1 cellular context compared by ENCODE assay signal in the genomic region with DNA sequence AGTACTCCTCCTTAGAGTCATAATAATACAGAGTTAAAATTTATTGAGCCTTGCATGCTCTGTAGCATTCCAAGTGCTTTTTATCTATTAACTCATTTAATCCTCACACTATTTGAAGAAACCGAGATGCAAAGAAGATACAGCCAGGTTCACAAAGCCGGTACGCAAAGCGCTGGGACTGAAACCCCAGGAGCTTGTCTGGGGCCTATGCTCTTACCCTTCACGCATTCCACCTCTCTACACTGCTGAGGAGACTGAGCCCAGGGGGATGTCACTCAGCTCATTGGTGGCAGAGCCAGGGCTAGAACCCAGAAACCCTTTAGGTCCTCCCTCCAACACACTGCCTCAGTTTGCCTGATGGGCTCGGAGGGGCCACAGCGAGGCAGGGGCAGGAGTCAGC.
TF ChIP-seq lines count a peak whose summit lies in the region.

No MANE protein-coding gene starts in this region.

TF ChIP-seq in H1, 55 proteins besides CTCF, POLR2A, EP300 and RAD21:
- TF ChIP-seq RFX5 (IDR thresholded peaks at IDR 0.05; ENCODE audit: borderline replicate concordance, low read depth, low read length) (no peak), SIN3A (conservative IDR thresholded peaks at IDR 0.05 in 1 of 2, IDR thresholded peaks at IDR 0.05 in 1 of 2; ENCODE audit: low read depth in 1 of 2, low read length in 2 of 2) (no peak), RBBP5 (IDR thresholded peaks at IDR 0.05; ENCODE audit: borderline replicate concordance, low read depth, low read length) (no peak), SIX5 (IDR thresholded peaks at IDR 0.05; ENCODE audit: low read depth, low read length) (no peak), EGR1 (IDR thresholded peaks at IDR 0.05; ENCODE audit: borderline replicate concordance, low read depth, low read length) (no peak), MAFK (IDR thresholded peaks at IDR 0.05; ENCODE audit: low read depth, low read length) (no peak), EZH2 (IDR thresholded peaks at IDR 0.05; ENCODE audit: low read depth, low read length, severe bottlenecking) (no peak), RNF2 (IDR thresholded peaks at IDR 0.05; ENCODE audit: borderline replicate concordance, low read depth, low read length, missing control alignments, poor library complexity, severe bottlenecking) (no peak), CHD1 (IDR thresholded peaks at IDR 0.05; ENCODE audit: low read depth, low read length) (no peak), KDM4A (IDR thresholded peaks at IDR 0.05; ENCODE audit: low read depth, low read length, severe bottlenecking) (no peak), NRF1 (IDR thresholded peaks at IDR 0.05; ENCODE audit: low read depth, low read length) (no peak), FOSL1 (IDR thresholded peaks at IDR 0.05; ENCODE audit: insufficient read depth, low read depth, low read length) (no peak), BACH1 (IDR thresholded peaks at IDR 0.05; ENCODE audit: low read length) (no peak), SIRT6 (IDR thresholded peaks at IDR 0.05; ENCODE audit: low read length) (no peak), SUZ12 (IDR thresholded peaks at IDR 0.05; ENCODE audit: low read length) (no peak), TAF1 (IDR thresholded peaks at IDR 0.05; ENCODE audit: low read depth, low read length) (no peak)
- TF ChIP-seq, protein P1, sequence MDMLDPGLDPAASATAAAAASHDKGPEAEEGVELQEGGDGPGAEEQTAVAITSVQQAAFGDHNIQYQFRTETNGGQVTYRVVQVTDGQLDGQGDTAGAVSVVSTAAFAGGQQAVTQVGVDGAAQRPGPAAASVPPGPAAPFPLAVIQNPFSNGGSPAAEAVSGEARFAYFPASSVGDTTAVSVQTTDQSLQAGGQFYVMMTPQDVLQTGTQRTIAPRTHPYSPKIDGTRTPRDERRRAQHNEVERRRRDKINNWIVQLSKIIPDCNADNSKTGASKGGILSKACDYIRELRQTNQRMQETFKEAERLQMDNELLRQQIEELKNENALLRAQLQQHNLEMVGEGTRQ (IDR thresholded peaks at IDR 0.05; ENCODE audit: low read length) = no peak
- TF ChIP-seq, protein P2, sequence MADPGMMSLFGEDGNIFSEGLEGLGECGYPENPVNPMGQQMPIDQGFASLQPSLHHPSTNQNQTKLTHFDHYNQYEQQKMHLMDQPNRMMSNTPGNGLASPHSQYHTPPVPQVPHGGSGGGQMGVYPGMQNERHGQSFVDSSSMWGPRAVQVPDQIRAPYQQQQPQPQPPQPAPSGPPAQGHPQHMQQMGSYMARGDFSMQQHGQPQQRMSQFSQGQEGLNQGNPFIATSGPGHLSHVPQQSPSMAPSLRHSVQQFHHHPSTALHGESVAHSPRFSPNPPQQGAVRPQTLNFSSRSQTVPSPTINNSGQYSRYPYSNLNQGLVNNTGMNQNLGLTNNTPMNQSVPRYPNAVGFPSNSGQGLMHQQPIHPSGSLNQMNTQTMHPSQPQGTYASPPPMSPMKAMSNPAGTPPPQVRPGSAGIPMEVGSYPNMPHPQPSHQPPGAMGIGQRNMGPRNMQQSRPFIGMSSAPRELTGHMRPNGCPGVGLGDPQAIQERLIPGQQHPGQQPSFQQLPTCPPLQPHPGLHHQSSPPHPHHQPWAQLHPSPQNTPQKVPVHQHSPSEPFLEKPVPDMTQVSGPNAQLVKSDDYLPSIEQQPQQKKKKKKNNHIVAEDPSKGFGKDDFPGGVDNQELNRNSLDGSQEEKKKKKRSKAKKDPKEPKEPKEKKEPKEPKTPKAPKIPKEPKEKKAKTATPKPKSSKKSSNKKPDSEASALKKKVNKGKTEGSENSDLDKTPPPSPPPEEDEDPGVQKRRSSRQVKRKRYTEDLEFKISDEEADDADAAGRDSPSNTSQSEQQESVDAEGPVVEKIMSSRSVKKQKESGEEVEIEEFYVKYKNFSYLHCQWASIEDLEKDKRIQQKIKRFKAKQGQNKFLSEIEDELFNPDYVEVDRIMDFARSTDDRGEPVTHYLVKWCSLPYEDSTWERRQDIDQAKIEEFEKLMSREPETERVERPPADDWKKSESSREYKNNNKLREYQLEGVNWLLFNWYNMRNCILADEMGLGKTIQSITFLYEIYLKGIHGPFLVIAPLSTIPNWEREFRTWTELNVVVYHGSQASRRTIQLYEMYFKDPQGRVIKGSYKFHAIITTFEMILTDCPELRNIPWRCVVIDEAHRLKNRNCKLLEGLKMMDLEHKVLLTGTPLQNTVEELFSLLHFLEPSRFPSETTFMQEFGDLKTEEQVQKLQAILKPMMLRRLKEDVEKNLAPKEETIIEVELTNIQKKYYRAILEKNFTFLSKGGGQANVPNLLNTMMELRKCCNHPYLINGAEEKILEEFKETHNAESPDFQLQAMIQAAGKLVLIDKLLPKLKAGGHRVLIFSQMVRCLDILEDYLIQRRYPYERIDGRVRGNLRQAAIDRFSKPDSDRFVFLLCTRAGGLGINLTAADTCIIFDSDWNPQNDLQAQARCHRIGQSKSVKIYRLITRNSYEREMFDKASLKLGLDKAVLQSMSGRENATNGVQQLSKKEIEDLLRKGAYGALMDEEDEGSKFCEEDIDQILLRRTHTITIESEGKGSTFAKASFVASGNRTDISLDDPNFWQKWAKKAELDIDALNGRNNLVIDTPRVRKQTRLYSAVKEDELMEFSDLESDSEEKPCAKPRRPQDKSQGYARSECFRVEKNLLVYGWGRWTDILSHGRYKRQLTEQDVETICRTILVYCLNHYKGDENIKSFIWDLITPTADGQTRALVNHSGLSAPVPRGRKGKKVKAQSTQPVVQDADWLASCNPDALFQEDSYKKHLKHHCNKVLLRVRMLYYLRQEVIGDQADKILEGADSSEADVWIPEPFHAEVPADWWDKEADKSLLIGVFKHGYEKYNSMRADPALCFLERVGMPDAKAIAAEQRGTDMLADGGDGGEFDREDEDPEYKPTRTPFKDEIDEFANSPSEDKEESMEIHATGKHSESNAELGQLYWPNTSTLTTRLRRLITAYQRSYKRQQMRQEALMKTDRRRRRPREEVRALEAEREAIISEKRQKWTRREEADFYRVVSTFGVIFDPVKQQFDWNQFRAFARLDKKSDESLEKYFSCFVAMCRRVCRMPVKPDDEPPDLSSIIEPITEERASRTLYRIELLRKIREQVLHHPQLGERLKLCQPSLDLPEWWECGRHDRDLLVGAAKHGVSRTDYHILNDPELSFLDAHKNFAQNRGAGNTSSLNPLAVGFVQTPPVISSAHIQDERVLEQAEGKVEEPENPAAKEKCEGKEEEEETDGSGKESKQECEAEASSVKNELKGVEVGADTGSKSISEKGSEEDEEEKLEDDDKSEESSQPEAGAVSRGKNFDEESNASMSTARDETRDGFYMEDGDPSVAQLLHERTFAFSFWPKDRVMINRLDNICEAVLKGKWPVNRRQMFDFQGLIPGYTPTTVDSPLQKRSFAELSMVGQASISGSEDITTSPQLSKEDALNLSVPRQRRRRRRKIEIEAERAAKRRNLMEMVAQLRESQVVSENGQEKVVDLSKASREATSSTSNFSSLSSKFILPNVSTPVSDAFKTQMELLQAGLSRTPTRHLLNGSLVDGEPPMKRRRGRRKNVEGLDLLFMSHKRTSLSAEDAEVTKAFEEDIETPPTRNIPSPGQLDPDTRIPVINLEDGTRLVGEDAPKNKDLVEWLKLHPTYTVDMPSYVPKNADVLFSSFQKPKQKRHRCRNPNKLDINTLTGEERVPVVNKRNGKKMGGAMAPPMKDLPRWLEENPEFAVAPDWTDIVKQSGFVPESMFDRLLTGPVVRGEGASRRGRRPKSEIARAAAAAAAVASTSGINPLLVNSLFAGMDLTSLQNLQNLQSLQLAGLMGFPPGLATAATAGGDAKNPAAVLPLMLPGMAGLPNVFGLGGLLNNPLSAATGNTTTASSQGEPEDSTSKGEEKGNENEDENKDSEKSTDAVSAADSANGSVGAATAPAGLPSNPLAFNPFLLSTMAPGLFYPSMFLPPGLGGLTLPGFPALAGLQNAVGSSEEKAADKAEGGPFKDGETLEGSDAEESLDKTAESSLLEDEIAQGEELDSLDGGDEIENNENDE (IDR thresholded peaks at IDR 0.05; ENCODE audit: insufficient replicate concordance, low read length) = no peak
